ENCODE assay signal across 15 cellular contexts in the genomic region with DNA sequence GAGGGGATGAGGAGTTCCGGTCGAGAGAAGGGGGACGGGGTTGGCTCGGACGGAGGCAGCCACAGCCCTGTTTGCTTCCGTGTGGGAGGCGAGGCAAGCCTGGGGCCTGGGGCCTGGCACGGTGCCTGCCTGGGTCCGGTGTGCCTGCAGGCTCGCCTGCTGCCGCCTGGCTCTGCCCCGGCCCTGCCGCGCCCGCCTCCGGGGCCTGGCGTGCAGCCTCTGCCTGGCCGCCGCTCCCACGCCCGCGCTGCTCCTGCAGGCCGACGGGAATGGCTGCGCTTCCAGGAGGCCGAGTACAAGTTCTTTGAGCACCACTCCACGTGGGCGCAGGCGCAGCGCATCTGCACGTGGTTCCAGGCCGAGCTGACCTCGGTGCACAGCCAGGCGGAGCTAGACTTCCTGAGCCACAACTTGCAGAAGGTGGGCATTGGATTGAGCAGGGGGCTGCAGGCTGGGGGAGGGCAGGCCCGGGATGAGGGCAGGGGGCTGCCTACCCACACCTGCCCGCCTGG. TPM values are rescaled to one million over a fixed set of nuclear protein-coding genes. Genes with fewer than 3 reads are reported as not detected.
DNase-seq lines count a peak whose midpoint lies in the region; ATAC-seq, FAIRE-seq and TF ChIP-seq lines count a peak whose summit lies in the region.
"Had no signal": no experiment of that assay in that cellular context is flagged by ENCODE, and none has a peak within 500 bp of the region (broad histone marks: within the 10 kb centered on the region; RNA-seq: fewer than 3 reads in every experiment).

No MANE protein-coding gene starts in this region.

- CTCF ChIA-PET in K562 (lab: Yijun Ruan, JAX; ENCODE audit: low intra/inter-chr PET ratio), result no interaction called here

- H3K79me2 ChIP-seq in K562 (ENCODE audit: control insufficient read depth, insufficient read depth, low read length), result peaks cover 9% of the 10 kb centered on the region; the same call in 2 of the 3 replicates
- H3K79me2 ChIP-seq: hepatocyte had no signal

- H3K4me3 ChIP-seq in K562 (no peak overlapping the region), lower lobe of right lung (no peak overlapping the region), transverse colon (no peak overlapping the region)
- H3K4me3 ChIP-seq: BLaER1 treated with 17β-estradiol and CSF1 and Interleukin-3, amounts not matched to agents 10 nM and 100 nM; HAP-1; hepatocyte had no signal

- no peaks in the 10 kb centered on the region for H4K20me1 ChIP-seq in K562 (replicated peaks; ENCODE audit: control insufficient read depth, insufficient read depth, low read length)

- no TSS peak for BruUV-seq in K562 (replicated peaks; lab: Mats Ljungman, UMichigan)

- in situ Hi-C loops in G401 (cut with HindIII; ENCODE audit: low sequenced_read_pairs), result no loop called here
- in situ Hi-C loops in K562 (cut with MboI), result loop anchor here (25.0 kb wide), 1 partner anchor 732 kb away; no protein-coding TSS in a partner anchor
- in situ Hi-C loops in transverse colon (cut with MboI; ENCODE audit: low pct_ligation_motif_present in 1 of 4, low pct_unique_long_range_greater_than_20kb in 1 of 4, low sequenced_read_pairs in 3 of 4), result loop anchor here in 1 of 4 donors (25.0 kb wide), 1 partner anchor 732 kb away; no protein-coding TSS in a partner anchor

- DNase-seq in G401 (ENCODE audit: low spot score) (peak; percentile 46), K562 (ENCODE audit: extremely low read depth in 1 of 4, low spot score in 3 of 4) (no peak), lower lobe of right lung (peak; percentile 38), transverse colon (peak; percentile 31), NCI-H187 (lab: John Stamatoyannopoulos, UW) (no peak)
- no peak for DNase-seq in stimulated activated CD4-positive, alpha-beta T cell treated with anti-CD3 and anti-CD28 coated beads, Interleukin-12 subunit alpha, Interleukin-12 subunit beta, amount 100 ng/mL, for 4 hours
- DNase-seq: activated B cell treated with CpG ODN at 0.5 μM for 24 hours, activated gamma-delta T cell, EL, naive B cell, NCI-H2081 treated with DMSO at 0.1 percent for 48 hours had no signal

- WGBS in K562 (ENCODE audit: insufficient coverage, low coverage, missing lambda C conversion rate), result 84% methylated on average over 12 of the region's 36 CpGs
- WGBS in transverse colon (ENCODE audit: low coverage in 1 of 2), 2 donors, result 69% methylated on average over 26 of the region's 36 CpGs; no CpG with 5 or more reads in 1 of the 2 donors

- peaks cover 16 to 47% of the 10 kb centered on the region in 2 experiments for H3K4me1 ChIP-seq in K562 (replicated peaks in 1 of 2; ENCODE audit: control insufficient read depth in 2 of 2, insufficient read depth in 2 of 2, low read length in 2 of 2)
- H3K4me1 ChIP-seq in lower lobe of right lung, result no peaks in the 10 kb centered on the region
- no peaks in the 10 kb centered on the region for H3K4me1 ChIP-seq in transverse colon
- H3K4me1 ChIP-seq: BLaER1 treated with 17β-estradiol and CSF1 and Interleukin-3, amounts not matched to agents 10 nM and 100 nM; HAP-1 had no signal

- peak overlapping the region; percentile 87 for H2AFZ ChIP-seq in K562 (ENCODE audit: low read depth, low read length)
- H2AFZ ChIP-seq: hepatocyte had no signal

- no peak for TF ChIP-seq RAD21 in K562 (CRISPR knock-in tag; conservative IDR thresholded peaks at IDR 0.05 in 1 of 2, IDR thresholded peaks at IDR 0.05 in 1 of 2)

- peak overlapping the region in 1 of 2 experiments; percentile 66; a peak in 3 of 4 replicates for H3K9ac ChIP-seq in K562 (ENCODE audit: insufficient read depth in 1 of 2, low read depth in 2 of 2, low read length in 2 of 2)
- H3K9ac ChIP-seq: BLaER1 treated with 17β-estradiol and CSF1 and Interleukin-3, amounts not matched to agents 10 nM and 100 nM had no signal

- TF ChIP-seq EP300 in K562 (IDR thresholded peaks at IDR 0.05; ENCODE audit: low read length), result no peak
- no peak for TF ChIP-seq EP300 in transverse colon (IDR thresholded peaks at IDR 0.05; ENCODE audit: low read depth)

- TF ChIP-seq POLR2A in K562 (conservative IDR thresholded peaks at IDR 0.05), result no peak
- TF ChIP-seq POLR2A in transverse colon (IDR thresholded peaks at IDR 0.05), result no peak

- FAIRE-seq in K562 (lab: Jason Lieb, UNC), result no peak

- H3K36me3 ChIP-seq in K562 (ENCODE audit: control insufficient read depth, insufficient read depth, low read length) (no peaks in the 10 kb centered on the region; the same call in 2 of the 3 replicates), lower lobe of right lung (peaks cover 56% of the 10 kb centered on the region), transverse colon (no peaks in the 10 kb centered on the region)

- H3K27me3 ChIP-seq in K562 (ENCODE audit: control insufficient read depth in 2 of 2, insufficient read depth in 2 of 2, low read length in 2 of 2) (no peaks in the 10 kb centered on the region), lower lobe of right lung (ENCODE audit: low read depth) (no peaks in the 10 kb centered on the region), transverse colon (no peaks in the 10 kb centered on the region)
- H3K27me3 ChIP-seq: BLaER1 treated with 17β-estradiol and CSF1 and Interleukin-3, amounts not matched to agents 10 nM and 100 nM; hepatocyte had no signal

- TF ChIP-seq CTCF in K562 (IDR thresholded peaks at IDR 0.05 in 2 of 3, conservative IDR thresholded peaks at IDR 0.05 in 1 of 3; ENCODE audit: insufficient read depth in 2 of 3, low read depth in 1 of 3, low read length in 3 of 3) (no peak), lower lobe of right lung (IDR thresholded peaks at IDR 0.05) (no peak), transverse colon (IDR thresholded peaks at IDR 0.05) (no peak)

- intact Hi-C loops in K562 (cut with micrococcal nuclease) (no loop called here), lower lobe of right lung (cut with DNase I) (no loop called here), transverse colon (cut with DNase I; ENCODE audit: low total_unique reads) (no loop called here)

- ATAC-seq in K562, result no peak
- peak; percentile 26 to 55 for ATAC-seq in lower lobe of right lung
- ATAC-seq in GM19397 (IDR thresholded peaks at IDR 0.05; ENCODE audit: unreplicated experiment), result no peak

- no peaks in the 10 kb centered on the region for H3K9me1 ChIP-seq in K562 (ENCODE audit: control insufficient read depth, insufficient read depth, low read length)

- peak overlapping the region; percentile 96 for H3K4me2 ChIP-seq in K562 (ENCODE audit: insufficient read depth, low read length)
- H3K4me2 ChIP-seq: BLaER1 treated with 17β-estradiol and CSF1 and Interleukin-3, amounts not matched to agents 10 nM and 100 nM; hepatocyte had no signal

- H3K27ac ChIP-seq in K562 (ENCODE audit: extremely low read depth, low read depth, low read length), result peak overlapping the region; percentile 87
- H3K27ac ChIP-seq in lower lobe of right lung, result no peak overlapping the region
- no peak overlapping the region for H3K27ac ChIP-seq in transverse colon
- H3K27ac ChIP-seq: BLaER1 treated with 17β-estradiol and CSF1 and Interleukin-3, amounts not matched to agents 10 nM and 100 nM; hepatocyte had no signal

- POLR2A ChIA-PET in K562 (lab: Yijun Ruan, JAX), result interaction anchor here (1.1 to 1.7 kb wide), 4 partner anchors 9 to 13 kb away, joined by 4 to 8 read pairs (median 7); no protein-coding TSS in a partner anchor

- no peaks in the 10 kb centered on the region for H3K9me3 ChIP-seq in K562 (replicated peaks; ENCODE audit: control insufficient read depth, insufficient read depth, low read depth, low read length)
- no peaks in the 10 kb centered on the region for H3K9me3 ChIP-seq in lower lobe of right lung
- no peaks in the 10 kb centered on the region for H3K9me3 ChIP-seq in transverse colon
- H3K9me3 ChIP-seq: BLaER1 treated with 17β-estradiol and CSF1 and Interleukin-3, amounts not matched to agents 10 nM and 100 nM; HAP-1 had no signal

TF ChIP-seq in K562, 482 proteins besides CTCF, POLR2A, EP300 and RAD21 (continues in another document):
- TF ChIP-seq GTF2A2 (tag; IDR thresholded peaks at IDR 0.05) (no peak), NCOA1 (IDR thresholded peaks at IDR 0.05; ENCODE audit: low read depth) (no peak)
- TF ChIP-seq, protein P1, sequence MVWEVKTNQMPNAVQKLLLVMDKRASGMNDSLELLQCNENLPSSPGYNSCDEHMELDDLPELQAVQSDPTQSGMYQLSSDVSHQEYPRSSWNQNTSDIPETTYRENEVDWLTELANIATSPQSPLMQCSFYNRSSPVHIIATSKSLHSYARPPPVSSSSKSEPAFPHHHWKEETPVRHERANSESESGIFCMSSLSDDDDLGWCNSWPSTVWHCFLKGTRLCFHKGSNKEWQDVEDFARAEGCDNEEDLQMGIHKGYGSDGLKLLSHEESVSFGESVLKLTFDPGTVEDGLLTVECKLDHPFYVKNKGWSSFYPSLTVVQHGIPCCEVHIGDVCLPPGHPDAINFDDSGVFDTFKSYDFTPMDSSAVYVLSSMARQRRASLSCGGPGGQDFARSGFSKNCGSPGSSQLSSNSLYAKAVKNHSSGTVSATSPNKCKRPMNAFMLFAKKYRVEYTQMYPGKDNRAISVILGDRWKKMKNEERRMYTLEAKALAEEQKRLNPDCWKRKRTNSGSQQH (CRISPR knock-in tag; IDR thresholded peaks at IDR 0.05), result no peak

RNA-seq across cellular contexts. Expression of a gene that starts 53.1 kb away (rescaled TPM):
- total RNA-seq in G401 (2014; rRNA removed; shearing (Covaris generic)), result 54.0 and 55.3 TPM in 2 replicates
- 13.5 and 48.4 TPM in 2 replicates for total RNA-seq in K562 (2011; cell fraction: chromatin; rRNA removed; ENCODE audit: low replicate concordance)
- total RNA-seq in K562 (2011; cell fraction: nucleolus; rRNA removed), result 54.0 and 59.1 TPM in 2 replicates
- total RNA-seq in K562 (2011; cell fraction: nucleoplasm; rRNA removed), result 25.0 and 27.9 TPM in 2 replicates
- total RNA-seq in K562 (2014; rRNA removed), result 11.5 and 19.9 TPM in 2 replicates
- 2.7 and 4.1 TPM in 2 replicates for total RNA-seq in K562 (2014; rRNA removed; fragmentation: Illumina TruSeq; extraction: Trizol)
- 3.8 and 4.1 TPM in 2 replicates for total RNA-seq in K562 (2015; rRNA removed; fragmentation: Illumina TruSeq; extraction: Trizol)
- total RNA-seq in K562 (2021), result 10.8 and 11.0 TPM in 2 replicates
- 9.0 and 9.2 TPM in 2 replicates for polyA plus RNA-seq in K562 (2011; rRNA removed)
- polyA plus RNA-seq in K562 (2011; cell fraction: cytosol; rRNA removed), result 5.1 and 16.1 TPM in 2 replicates
- 26.9 and 53.0 TPM in 2 replicates for polyA plus RNA-seq in K562 (2011; cell fraction: nucleus; rRNA removed)
- polyA plus RNA-seq in K562 (2012), result 15.9 and 30.3 TPM in 2 replicates
- polyA plus RNA-seq in K562 (2014; fragmentation: Illumina TruSeq; extraction: Trizol), result 6.6 and 9.7 TPM in 2 replicates
- under 1 TPM; 0.28 to 0.34 TPM for polyA plus RNA-seq in K562 (2014; fragmentation: Nextera tagmentation; extraction: Ambion mirVana)
- polyA plus RNA-seq in K562 (2014; rRNA removed), result 8.1 and 11.3 TPM in 2 replicates
- 2.5 and 7.6 TPM in 2 replicates for polyA minus RNA-seq in K562 (2011; rRNA and poly(A)+ RNA removed)
- 7.0 and 7.5 TPM in 2 replicates for polyA minus RNA-seq in K562 (2011; cell fraction: cytosol; rRNA and poly(A)+ RNA removed)
- polyA minus RNA-seq in K562 (2011; cell fraction: nucleus; rRNA and poly(A)+ RNA removed), result 11.7 and 12.7 TPM in 2 replicates
- 91.2 TPM for total RNA-seq in lower lobe of right lung
- 10 to 100 TPM in 3 of 4 donors, 1 to 10 TPM in 1; 7.9 to 47.2 (median 14.5) TPM for total RNA-seq in transverse colon

Comparison
In these comparisons a context has a peak if more than half of its experiments do, and no peak if none do; other contexts are left out.
1. DNase-seq: peak in G401 (single experiment), lower lobe of right lung (single experiment) and transverse colon (single experiment); none in K562 (0 of 4), NCI-H187 (0 of 2) and stimulated activated CD4-positive, alpha-beta T cell treated with anti-CD3 and anti-CD28 coated beads, Interleukin-12 subunit alpha, Interleukin-12 subunit beta, amount 100 ng/mL, for 4 hours (single experiment).
2. ATAC-seq: peak in lower lobe of right lung (2 of 2); none in K562 (single experiment) and GM19397 (single experiment).